12 cellular contexts compared by ENCODE assay signal in genomic region chr6:157528931-157529653, GRCh38.
DNase-seq lines count a peak whose midpoint lies in the region; TF ChIP-seq lines count a peak whose summit lies in the region.
"Had no signal": no experiment of that assay in that cellular context is flagged by ENCODE, and none has a peak within 500 bp of the region (broad histone marks: within the 10 kb centered on the region; RNA-seq: fewer than 3 reads in every experiment).

No MANE protein-coding gene starts in this region.

- H3K9me3 Mint-ChIP-seq in CD14-positive monocyte: peaks cover 0 to 5% (median 0%) of the 10 kb centered on the region in 7 donors

- H3K4me1 Mint-ChIP-seq in CD14-positive monocyte: peaks cover 29% of the 10 kb centered on the region

- peaks cover 0 to 4% (median 1%) of the 10 kb centered on the region in 3 donors for H3K27me3 Mint-ChIP-seq in CD14-positive monocyte (ENCODE audit: low read depth in 3 of 3)

- TF ChIP-seq CTCF in CD14-positive monocyte (IDR thresholded peaks at IDR 0.05): no peak

- intact Hi-C loops in CD14-positive monocyte (cut with micrococcal nuclease): no loop called here

- H3K27ac Mint-ChIP-seq in CD14-positive monocyte: peak overlapping the region in 6 of 7 donors; percentile 13 to 89 (median 66)

- DNase-seq in CD14-positive monocyte (ENCODE audit: low spot score) (no peak), M059J (ENCODE audit: low read depth) (peak; percentile 87), amniotic epithelial cell (ENCODE audit: low read depth) (peak; percentile 59), medulla oblongata (ENCODE audit: extremely low spot score) (peak; percentile 57), HCEC 1CT (no peak), NCI-H524 (lab: John Stamatoyannopoulos, UW) (no peak), NCI-H1694 treated with DMSO at 0.1 percent for 48 hours (lab: John Stamatoyannopoulos, UW) (no peak)
- DNase-seq in activated T-cell treated with anti-CD3 and anti-CD28 coated beads, Interleukin-2, amount 50 U/mL, for 1 hour: no peak
- DNase-seq: activated CD4-positive, alpha-beta T cell treated with anti-CD3 and anti-CD28 coated beads, Interleukin-2, amount 50 U/mL, for 48 hours; COR-L47; left cardiac atrium; NCI-H1105 had no signal

- H3K4me3 Mint-ChIP-seq in CD14-positive monocyte: peak overlapping the region in 1 of 2 donors; percentile 54

- peaks cover 0 to 3% of the 10 kb centered on the region in 2 donors for H3K36me3 Mint-ChIP-seq in CD14-positive monocyte

Comparison
In these comparisons a context has a peak if more than half of its experiments do, and no peak if none do; other contexts are left out.
1. DNase-seq: peak in M059J (single experiment), amniotic epithelial cell (single experiment) and medulla oblongata (single experiment); none in CD14-positive monocyte (single experiment), HCEC 1CT (single experiment), activated T-cell treated with anti-CD3 and anti-CD28 coated beads, Interleukin-2, amount 50 U/mL, for 1 hour (single experiment), NCI-H524 (0 of 2) and NCI-H1694 treated with DMSO at 0.1 percent for 48 hours (single experiment).